1 cellular context compared by ENCODE assay signal in the genomic region with DNA sequence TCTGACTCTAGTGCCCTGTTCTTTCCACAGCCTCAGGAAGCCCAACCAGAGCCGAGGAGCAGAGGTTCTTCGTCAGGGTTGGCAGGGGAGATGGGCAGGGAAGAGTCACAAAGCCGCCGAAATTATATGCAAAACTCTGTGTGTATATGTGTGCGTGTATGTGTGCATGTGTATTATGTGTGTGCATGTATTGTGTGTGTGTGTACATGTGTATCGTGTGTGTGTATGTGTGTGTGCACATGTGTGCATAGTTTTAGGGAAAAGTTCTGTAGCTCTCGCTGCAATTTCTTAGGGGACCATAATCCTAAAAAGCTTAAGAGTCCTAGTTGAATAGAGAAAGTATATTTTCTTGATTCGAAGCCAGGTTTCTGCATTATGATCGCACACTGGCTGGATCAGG.
TF ChIP-seq lines count a peak whose summit lies in the region.

No MANE protein-coding gene starts in this region.

TF ChIP-seq in HepG2, 621 proteins besides CTCF, POLR2A, EP300 and RAD21:
- TF ChIP-seq ZNF12 (CRISPR knock-in tag; IDR thresholded peaks at IDR 0.05): no peak
- peak; percentile 55 for TF ChIP-seq MNT (IDR thresholded peaks at IDR 0.05)
